ENCODE assay signal across 1 cellular context in the genomic region with DNA sequence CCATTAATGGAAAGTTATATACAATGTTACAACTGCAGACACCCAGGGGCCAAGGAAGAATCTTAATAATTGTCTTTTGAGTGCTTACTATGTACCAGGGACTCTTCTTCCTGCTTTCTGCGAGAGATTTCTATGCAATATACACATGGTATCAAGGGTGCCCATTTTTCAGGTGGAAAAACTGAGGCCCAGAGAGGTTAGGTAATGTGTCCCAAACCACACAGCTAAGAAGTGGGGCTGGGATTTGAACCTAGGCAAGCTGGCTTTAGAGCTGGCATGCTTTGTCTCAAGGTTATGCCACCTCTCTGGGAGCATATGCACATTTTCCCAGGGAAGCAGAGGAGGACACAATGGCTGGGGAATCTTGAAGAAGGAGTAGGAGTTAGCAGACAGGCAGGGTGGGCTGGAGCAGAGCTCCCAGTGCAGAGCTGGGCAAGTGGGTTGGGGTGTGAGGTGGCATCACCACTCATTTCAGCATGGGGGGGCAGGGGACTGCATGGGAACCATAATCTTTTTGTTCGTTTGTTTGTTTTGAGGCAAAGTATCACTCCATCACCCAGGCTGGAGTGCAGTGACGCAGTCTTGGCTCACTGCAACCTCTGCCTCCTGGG.
TF ChIP-seq lines count a peak whose summit lies in the region.

No MANE protein-coding gene starts in this region.

TF ChIP-seq in HepG2, 621 proteins besides CTCF, POLR2A, EP300 and RAD21 (continued from another document):
- peak; percentile 60 for TF ChIP-seq ZNF629 (CRISPR knock-in tag; conservative IDR thresholded peaks at IDR 0.05)
- no peak for TF ChIP-seq ZNF329 (CRISPR knock-in tag; IDR thresholded peaks at IDR 0.05; ENCODE audit: low read depth)
TF ChIP-seq in HepG2: peak in this region for 1.
